Comparison of ENCODE assay signal across 8 cellular contexts in the genomic region with DNA sequence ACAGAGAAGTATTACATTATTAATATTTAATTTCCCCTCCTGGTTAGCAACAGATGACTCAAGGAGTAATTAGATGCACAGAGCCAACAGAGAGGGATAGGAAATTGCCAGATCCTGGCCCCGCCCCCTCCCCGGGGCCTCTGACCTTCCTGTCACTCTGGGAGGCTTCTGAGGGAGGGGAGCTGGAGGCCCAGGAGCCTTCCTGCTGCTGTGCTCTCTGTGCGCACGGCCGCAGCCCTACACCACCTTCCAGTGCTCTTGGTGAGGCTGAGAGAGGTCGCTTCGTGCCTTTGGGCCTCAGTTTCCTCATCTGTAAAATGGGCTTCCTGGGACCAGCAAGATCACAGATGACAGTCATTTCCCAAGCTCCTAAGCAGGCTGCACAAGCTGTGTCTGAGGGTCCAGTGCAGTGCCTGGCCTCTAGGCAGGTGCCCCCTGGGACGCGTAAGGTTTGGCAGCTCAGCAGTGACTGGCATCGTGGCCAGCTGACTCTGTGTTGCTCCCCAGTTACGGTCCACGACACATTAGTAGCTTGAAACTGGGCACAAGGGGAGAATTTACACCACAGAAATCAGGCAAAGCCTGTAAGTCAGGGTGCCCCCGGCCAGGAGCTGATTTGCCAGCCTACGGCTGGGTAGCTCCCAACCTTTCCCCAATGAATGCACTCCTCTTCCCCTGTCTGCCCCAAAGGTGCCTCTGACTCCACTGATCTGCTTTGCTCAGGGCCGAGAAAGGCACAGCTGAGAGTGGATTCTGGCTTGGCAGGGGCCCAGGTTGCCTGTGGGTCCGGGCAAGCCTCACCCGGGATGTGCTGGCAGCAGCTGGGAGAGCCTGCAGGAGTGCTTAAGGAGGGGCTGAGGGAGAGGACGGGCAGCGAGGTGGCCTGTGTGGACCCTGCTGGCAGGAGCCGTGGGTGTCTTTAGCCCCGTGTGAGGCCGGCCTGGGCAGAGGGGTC. TPM values are rescaled to one million over a fixed set of nuclear protein-coding genes. Genes with fewer than 3 reads are reported as not detected.
DNase-seq lines count a peak whose midpoint lies in the region; FAIRE-seq and TF ChIP-seq lines count a peak whose summit lies in the region.

No MANE protein-coding gene starts in this region.

- dilution Hi-C loops in keratinocyte (cut with MboI; ENCODE audit: extremely low pct_ligation_motif_present, low sequenced_read_pairs): no loop called here

- H3K27me3 ChIP-seq in keratinocyte (ENCODE audit: control insufficient read depth, extremely low read depth, insufficient read depth, low read length): peaks cover 29% of the 10 kb centered on the region

- peak; percentile 73 for FAIRE-seq in keratinocyte (lab: Jason Lieb, UNC)

- no peak overlapping the region for H3K4me3 ChIP-seq in keratinocyte (ENCODE audit: control insufficient read depth in 2 of 3, extremely low read depth in 1 of 3, insufficient read depth in 2 of 3, low read depth in 1 of 3, low read length in 3 of 3)

- no peaks in the 10 kb centered on the region for H3K79me2 ChIP-seq in keratinocyte (ENCODE audit: control insufficient read depth, insufficient read depth, low read length)

- H3K4me2 ChIP-seq in keratinocyte (ENCODE audit: control insufficient read depth, extremely low read depth, insufficient read depth, low read depth, low read length): no peak overlapping the region

- peak; percentile 88 for DNase-seq in DMS 273 (lab: John Stamatoyannopoulos, UW; ENCODE audit: unreplicated experiment)
- peak; percentile 50 for DNase-seq in NCI-H2171 (lab: John Stamatoyannopoulos, UW)
- peak; percentile 47 for DNase-seq in activated T-cell treated with anti-CD3 and anti-CD28 coated beads for 4 hours
- peak; percentile 25 for DNase-seq in keratinocyte (ENCODE audit: low read depth, low spot score)
- DNase-seq in stimulated activated naive CD4-positive, alpha-beta T cell treated with Interleukin-2 at 50 U/mL for 16 hours (lab: John Stamatoyannopoulos, UW): peak; percentile 48
- DNase-seq in OCI-M2 (lab: John Stamatoyannopoulos, UW; ENCODE audit: unreplicated experiment): no peak
- DNase-seq in NCI-H1048 (lab: John Stamatoyannopoulos, UW): no peak
- DNase-seq in islet precursor cell: no peak

- no peak overlapping the region for H2AFZ ChIP-seq in keratinocyte (ENCODE audit: control insufficient read depth, low read length)

- TF ChIP-seq CTCF in keratinocyte (optimal IDR thresholded peaks at IDR 0.05 in 1 of 3, IDR thresholded peaks at IDR 0.05 in 1 of 3, conservative IDR thresholded peaks at IDR 0.05 in 1 of 3; ENCODE audit: extremely low read depth in 1 of 3, insufficient read depth in 2 of 3, low read length in 3 of 3): no peak

- no peak overlapping the region for H3K9ac ChIP-seq in keratinocyte (ENCODE audit: control insufficient read depth, extremely low read depth, insufficient read depth, low read length)

- no peaks in the 10 kb centered on the region for H4K20me1 ChIP-seq in keratinocyte (ENCODE audit: control insufficient read depth, extremely low read depth, insufficient read depth, low read length)

- no peaks in the 10 kb centered on the region for H3K36me3 ChIP-seq in keratinocyte (ENCODE audit: control insufficient read depth in 2 of 2, extremely low read depth in 1 of 2, insufficient read depth in 2 of 2, low read length in 2 of 2)

- no peak overlapping the region for H3K27ac ChIP-seq in keratinocyte (ENCODE audit: control insufficient read depth, insufficient read depth, low read length)

- no peaks in the 10 kb centered on the region for H3K9me1 ChIP-seq in keratinocyte (ENCODE audit: control insufficient read depth, extremely low read depth, insufficient read depth, low read length)

- peaks cover 27% of the 10 kb centered on the region for H3K4me1 ChIP-seq in keratinocyte (ENCODE audit: control insufficient read depth, extremely low read depth, insufficient read depth, low read length)

- no peaks in the 10 kb centered on the region for H3K9me3 ChIP-seq in keratinocyte (ENCODE audit: control insufficient read depth, low read depth, low read length)

RNA-seq across cellular contexts. Expression of a gene that starts 2.3 kb away (rescaled TPM):
- 0.09 to 0.37 TPM (median 0.20 TPM) in 3 replicates for polyA plus RNA-seq in keratinocyte
- polyA plus RNA-seq in keratinocyte (2011; ENCODE audit: low read depth): not detected
- 0.09 and 0.17 TPM in 2 replicates for polyA plus RNA-seq in keratinocyte (2011; cell fraction: cytosol; rRNA removed)
- polyA plus RNA-seq in keratinocyte (2011; cell fraction: nucleus; rRNA removed): 0.84 and 1.2 TPM in 2 replicates
- polyA plus RNA-seq in keratinocyte (2012; ENCODE audit: low replicate concordance): 0.33 and 0.47 TPM in 2 replicates
- polyA minus RNA-seq in keratinocyte: 1.8 to 4.0 TPM (median 3.0 TPM) in 3 replicates
- not detected for polyA minus RNA-seq in keratinocyte (2011; cell fraction: cytosol; rRNA and poly(A)+ RNA removed)
- 1.4 and 2.5 TPM in 2 replicates for polyA minus RNA-seq in keratinocyte (2011; cell fraction: nucleus; rRNA and poly(A)+ RNA removed)

Comparison
In these comparisons a context has a peak if more than half of its experiments do, and no peak if none do; other contexts are left out.
1. DNase-seq: peak in DMS 273 (single experiment), NCI-H2171 (single experiment), activated T-cell treated with anti-CD3 and anti-CD28 coated beads for 4 hours (single experiment), keratinocyte (single experiment) and stimulated activated naive CD4-positive, alpha-beta T cell treated with Interleukin-2 at 50 U/mL for 16 hours (single experiment); none in OCI-M2 (single experiment), NCI-H1048 (single experiment) and islet precursor cell (single experiment).